In the genomic region with DNA sequence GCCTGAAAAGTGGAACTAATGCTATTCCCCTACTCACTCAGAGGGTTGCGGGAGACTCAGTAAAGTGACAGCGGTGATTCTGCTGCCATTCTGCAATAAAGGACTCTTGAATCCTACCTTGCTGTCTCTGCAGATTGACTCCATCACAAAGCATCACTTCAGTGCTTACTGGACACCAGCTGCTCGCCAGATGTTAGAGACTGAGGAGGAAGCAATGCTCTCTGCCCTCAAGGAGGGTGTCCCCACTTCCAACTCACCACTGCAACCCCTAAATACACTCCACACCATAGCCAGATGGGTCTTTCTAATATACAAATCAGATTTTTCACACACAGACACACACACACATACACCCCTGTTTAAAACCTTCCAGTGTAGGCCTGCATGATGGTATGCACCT, we compare ENCODE assay signal across 29 cellular contexts.
"Had no signal": no experiment of that assay in that cellular context is flagged by ENCODE, and none has a peak within 500 bp of the region (broad histone marks: within the 10 kb centered on the region; RNA-seq: fewer than 3 reads in every experiment).

No MANE protein-coding gene starts in this region.

- H3K27me3 ChIP-seq: adrenal gland, ascending aorta, cardiac muscle cell, gastrocnemius medialis, right lobe of liver, uterus had no signal

- H3K9me3 ChIP-seq: adrenal gland, ascending aorta, gastrocnemius medialis, mucosa of descending colon, right lobe of liver, uterus had no signal

- H3K9me3 Mint-ChIP-seq: natural killer cell treated with Interleukin-12 subunit alpha and Interleukin-12 subunit beta and Interleukin-15 and Interleukin-18, amount 100 ng/mL, for 72 hours; type B pancreatic cell had no signal

- DNase-seq: activated CD4-positive, alpha-beta T cell treated with anti-CD3 and anti-CD28 coated beads for 4 hours; activated CD4-positive, alpha-beta T cell treated with anti-CD3 and anti-CD28 coated beads, Interleukin-2, amount 50 U/mL, for 4 hours; activated CD8-positive, alpha-beta memory T cell treated with anti-CD3 and anti-CD28 coated beads for 24 hours; activated effector memory CD4-positive, alpha-beta T cell treated with Interleukin-2 at 50 U/mL for 16 hours; activated naive CD4-positive, alpha-beta T cell treated with Interleukin-2 at 50 U/mL for 16 hours; adrenal gland; cerebellar nuclear complex; gastrocnemius medialis; glutamatergic neuron; left cardiac atrium; left ventricle myocardium superior; mucosa of descending colon; right lobe of liver; stimulated activated CD4-positive, alpha-beta T cell treated with anti-CD3 and anti-CD28 coated beads, Interleukin-2, amount 100 ng/mL, for 48 hours; stimulated activated naive CD8-positive, alpha-beta T cell treated with anti-CD3 and anti-CD28 coated beads, Interleukin-15, Interleukin-2, amounts not matched to agents 100 U/mL and 50 U/mL, for 24 hours; T-helper 1 cell; T-helper 9 cell; uterus had no signal

- H3K27ac ChIP-seq: adrenal gland, cardiac muscle cell, right lobe of liver, uterus, VCaP had no signal

- H3K4me3 Mint-ChIP-seq: activated naive CD8-positive, alpha-beta T cell; natural killer cell treated with Interleukin-12 subunit alpha and Interleukin-12 subunit beta and Interleukin-15 and Interleukin-18, amount 100 ng/mL, for 72 hours; type B pancreatic cell had no signal

- H3K36me3 Mint-ChIP-seq: type B pancreatic cell had no signal

- H3K27me3 Mint-ChIP-seq: activated naive CD8-positive, alpha-beta T cell; brain; natural killer cell treated with Interleukin-12 subunit alpha and Interleukin-12 subunit beta and Interleukin-15 and Interleukin-18, amount 100 ng/mL, for 72 hours; type B pancreatic cell had no signal

- H3K27ac Mint-ChIP-seq: activated naive CD8-positive, alpha-beta T cell; natural killer cell treated with Interleukin-12 subunit alpha and Interleukin-12 subunit beta and Interleukin-15 and Interleukin-18, amount 100 ng/mL, for 72 hours; type B pancreatic cell had no signal

- H3K4me1 ChIP-seq: right lobe of liver had no signal

- H3K36me3 ChIP-seq: adrenal gland, ascending aorta, cardiac muscle cell, gastrocnemius medialis, right lobe of liver, uterus had no signal

- ATAC-seq: gastrocnemius medialis; left cardiac atrium; left ventricle myocardium superior; mucosa of descending colon; natural killer cell treated with Interleukin-12 subunit alpha and Interleukin-12 subunit beta and Interleukin-15 and Interleukin-18, amount 100 ng/mL, for 72 hours; right lobe of liver; stimulated activated naive CD8-positive, alpha-beta T cell treated with anti-CD3 and anti-CD28 coated beads, Interleukin-15, Interleukin-2, amounts not matched to agents 100 U/mL and 50 U/mL, for 24 hours had no signal

- H3K4me3 ChIP-seq: adrenal gland, ascending aorta, cardiac muscle cell, coronary artery, gastrocnemius medialis, mucosa of descending colon, right lobe of liver, uterus had no signal

- FAIRE-seq: endothelial cell of umbilical vein, islet of Langerhans, TTC549 had no signal
